Comparison of ENCODE assay signal across 20 cellular contexts in the genomic region with DNA sequence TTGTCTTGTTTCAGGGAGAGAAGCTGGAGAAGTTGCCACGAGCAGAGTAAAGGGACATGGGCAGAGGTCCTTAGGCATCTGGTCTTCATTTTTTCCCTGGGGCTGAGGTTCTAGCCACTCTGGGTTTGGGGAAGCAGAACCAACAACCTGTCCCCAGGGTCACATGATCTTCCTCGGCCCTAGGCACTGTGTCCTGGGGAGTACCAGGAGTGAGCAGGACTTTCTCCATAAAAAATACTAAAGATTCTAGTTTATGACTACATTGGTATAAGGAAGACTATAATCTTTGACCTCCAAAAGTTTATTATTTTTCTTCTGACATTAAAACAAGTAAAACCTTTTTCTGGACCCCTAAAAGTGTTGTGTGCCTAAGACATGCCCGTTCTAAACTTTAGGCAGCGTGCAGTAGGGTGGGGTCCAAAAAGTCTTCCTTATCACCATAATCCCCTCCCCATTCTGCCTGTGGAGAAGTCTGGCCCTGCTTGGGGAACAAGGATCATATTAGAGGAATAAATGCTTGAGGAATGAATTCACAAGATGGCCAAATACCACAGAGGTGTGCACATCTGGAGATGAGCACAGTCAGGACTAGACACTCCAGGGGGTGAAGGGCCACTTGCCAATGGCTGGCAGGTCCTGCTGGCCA. TPM values are rescaled to one million over a fixed set of nuclear protein-coding genes. Genes with fewer than 3 reads are reported as not detected.
DNase-seq lines count a peak whose midpoint lies in the region; ATAC-seq, FAIRE-seq and TF ChIP-seq lines count a peak whose summit lies in the region.
"Had no signal": no experiment of that assay in that cellular context is flagged by ENCODE, and none has a peak within 500 bp of the region (broad histone marks: within the 10 kb centered on the region; RNA-seq: fewer than 3 reads in every experiment).

No MANE protein-coding gene starts in this region.

- ATAC-seq in HCT116: peak; percentile 47; the same call in 1 of the 2 replicates
- ATAC-seq in pancreas: no peak
- ATAC-seq: activated T-cell treated with anti-CD3 and anti-CD28 coated beads, Interleukin-2, amount 50 U/mL, for 4 hours; upper lobe of right lung had no signal

- H3K4me3 Mint-ChIP-seq in endodermal cell: no peak overlapping the region
- H3K4me3 Mint-ChIP-seq in mesothelial cell of epicardium: no peak overlapping the region
- H3K4me3 Mint-ChIP-seq: activated naive CD4-positive, alpha-beta T cell treated with anti-CD3 and anti-CD28 coated beads for 36 hours; activated T-cell treated with anti-CD3 and anti-CD28 coated beads, Interleukin-2, amount 50 U/mL, for 4 hours had no signal

- no peaks in the 10 kb centered on the region for H3K79me2 ChIP-seq in HCT116 (ENCODE audit: insufficient read depth, low read length)

- no peak for TF ChIP-seq RAD21 in HCT116 (IDR thresholded peaks at IDR 0.05; ENCODE audit: low read depth)

- no peak for DNase-seq in HCT116 (ENCODE audit: low read depth, low spot score)
- no peak for DNase-seq in RWPE1 (ENCODE audit: low spot score)
- DNase-seq in endodermal cell: peak; percentile 16
- no peak for DNase-seq in mesothelial cell of epicardium (ENCODE audit: low spot score in 2 of 2, unreplicated experiment in 2 of 2)
- DNase-seq in pancreas: no peak
- no peak for DNase-seq in T-helper 9 cell
- no peak for DNase-seq in NCI-H1436 (lab: John Stamatoyannopoulos, UW)
- DNase-seq: activated CD4-positive, CD25-positive, alpha-beta regulatory T cell treated with anti-CD3 and anti-CD28 coated beads, Interleukin-2, amount 50 U/mL, for 72 hours; activated CD8-positive, alpha-beta memory T cell treated with anti-CD3 and anti-CD28 coated beads for 24 hours; activated naive CD4-positive, alpha-beta T cell treated with anti-CD3 and anti-CD28 coated beads for 36 hours; activated T-cell treated with anti-CD3 and anti-CD28 coated beads, Interleukin-2, amount 50 U/mL, for 4 hours; amygdala; DND-41; effector CD8-positive, alpha-beta T cell; MM.1S; NCI-H774; upper lobe of right lung had no signal

- peaks cover 14% of the 10 kb centered on the region for H3K4me1 Mint-ChIP-seq in endodermal cell
- H3K4me1 Mint-ChIP-seq in mesothelial cell of epicardium: peaks cover 22% of the 10 kb centered on the region

- H3K9me3 Mint-ChIP-seq in endodermal cell (no peaks in the 10 kb centered on the region), mesothelial cell of epicardium (no peaks in the 10 kb centered on the region)
- H3K9me3 Mint-ChIP-seq: activated naive CD4-positive, alpha-beta T cell treated with anti-CD3 and anti-CD28 coated beads for 36 hours; activated T-cell treated with anti-CD3 and anti-CD28 coated beads, Interleukin-2, amount 50 U/mL, for 4 hours had no signal

- H3K27ac Mint-ChIP-seq in endodermal cell (no peak overlapping the region), mesothelial cell of epicardium (peak overlapping the region; percentile 28)
- H3K27ac Mint-ChIP-seq: activated naive CD4-positive, alpha-beta T cell treated with anti-CD3 and anti-CD28 coated beads for 36 hours had no signal

- POLR2A ChIA-PET in HCT116 (lab: Charles Lee) (no interaction called here), RWPE1 (lab: Yijun Ruan, JAX; ENCODE audit: low non-redundant PET) (no interaction called here)

- no peak overlapping the region for H2AFZ ChIP-seq in HCT116 (ENCODE audit: low read depth, low read length, poor library complexity, severe bottlenecking)

- H3K27ac ChIP-seq in HCT116 (ENCODE audit: low read depth, low read length) (no peak overlapping the region), RWPE1 (peak overlapping the region; percentile 82), endodermal cell (ENCODE audit: low read depth, low read length) (peak overlapping the region; percentile 60), pancreas (no peak overlapping the region)
- H3K27ac ChIP-seq: SJSA1, upper lobe of right lung had no signal

- no peak for TF ChIP-seq POLR2A in HCT116 (IDR thresholded peaks at IDR 0.05; ENCODE audit: borderline replicate concordance, extremely low read depth, insufficient read depth, insufficient read length)

- no peaks in the 10 kb centered on the region for H3K9me3 ChIP-seq in HCT116 (ENCODE audit: control insufficient read depth in 1 of 2, insufficient read depth in 1 of 2, low read depth in 1 of 2, low read length in 2 of 2)
- no peaks in the 10 kb centered on the region for H3K9me3 ChIP-seq in endodermal cell (ENCODE audit: control insufficient read depth, low read length)
- H3K9me3 ChIP-seq in pancreas: no peaks in the 10 kb centered on the region
- H3K9me3 ChIP-seq: heart right ventricle, SJSA1, upper lobe of right lung had no signal

- no TSS peak for BruUV-seq in HCT116 (replicated peaks; lab: Mats Ljungman, UMichigan)

- RAD21 ChIA-PET in HCT116 (lab: Charles Lee; ENCODE audit: low non-redundant PET in 1 of 2, low total read pairs in 2 of 2, uncharacterized antibody in 2 of 2, unreplicated experiment in 2 of 2): no interaction called here

- intact Hi-C loops in HCT116 (cut with micrococcal nuclease) (no loop called here), pancreas (cut with DNase I) (no loop called here)

- H3K9ac ChIP-seq in HCT116 (ENCODE audit: low read length) (no peak overlapping the region), endodermal cell (ENCODE audit: extremely low read depth, low read length, poor library complexity, severe bottlenecking) (no peak overlapping the region)

- no peaks in the 10 kb centered on the region for H3K36me3 Mint-ChIP-seq in endodermal cell (ENCODE audit: low read depth)
- H3K36me3 Mint-ChIP-seq in mesothelial cell of epicardium: no peaks in the 10 kb centered on the region

- no peak overlapping the region for H3K4me2 ChIP-seq in HCT116 (ENCODE audit: low read length)

- WGBS in endodermal cell (ENCODE audit: insufficient coverage in 1 of 2, insufficient read length in 1 of 2), 2 experiments: 93 to 100% methylated on average over 2 to 4 of the region's 4 CpGs
- WGBS in pancreas, 2 donors: 77 to 84% methylated on average over 4 of the region's 4 CpGs

- peaks cover 6 to 9% of the 10 kb centered on the region in 2 experiments; a peak in 3 of 4 replicates for H3K4me1 ChIP-seq in HCT116 (ENCODE audit: control insufficient read depth in 1 of 2, insufficient read depth in 2 of 2, low read length in 2 of 2)
- peaks cover 5% of the 10 kb centered on the region for H3K4me1 ChIP-seq in endodermal cell (ENCODE audit: control insufficient read depth, insufficient read depth, low read length)
- no peaks in the 10 kb centered on the region for H3K4me1 ChIP-seq in pancreas
- H3K4me1 ChIP-seq: heart right ventricle, upper lobe of right lung had no signal

- no peaks in the 10 kb centered on the region for H4K20me1 ChIP-seq in HCT116 (ENCODE audit: insufficient read depth)

- H3K27me3 ChIP-seq in HCT116 (ENCODE audit: insufficient read depth, low read length): no peaks in the 10 kb centered on the region; the same call in 1 of the 2 replicates
- H3K27me3 ChIP-seq in endodermal cell (ENCODE audit: control insufficient read depth, insufficient read depth, low read length, poor library complexity, severe bottlenecking): no peaks in the 10 kb centered on the region
- no peaks in the 10 kb centered on the region for H3K27me3 ChIP-seq in pancreas
- H3K27me3 ChIP-seq: SJSA1, upper lobe of right lung had no signal

- CTCF ChIA-PET in HCT116 (lab: Charles Lee): no interaction called here
- CTCF ChIA-PET in RWPE1 (lab: Yijun Ruan, JAX): no interaction called here

- H3K9me2 ChIP-seq in HCT116 (ENCODE audit: insufficient read depth): no peaks in the 10 kb centered on the region

- no peaks in the 10 kb centered on the region for H3K27me3 Mint-ChIP-seq in endodermal cell (ENCODE audit: insufficient read depth)
- H3K27me3 Mint-ChIP-seq in mesothelial cell of epicardium (ENCODE audit: low read depth): no peaks in the 10 kb centered on the region

- TF ChIP-seq CTCF in HCT116 (IDR thresholded peaks at IDR 0.05 in 2 of 3, conservative IDR thresholded peaks at IDR 0.05 in 1 of 3; ENCODE audit: borderline replicate concordance in 1 of 3, insufficient read depth in 1 of 3, low read depth in 2 of 3, low read length in 2 of 3) (no peak), RWPE1 (conservative IDR thresholded peaks at IDR 0.05; ENCODE audit: low read depth) (no peak), endodermal cell (conservative IDR thresholded peaks at IDR 0.05) (no peak), mesothelial cell of epicardium (IDR thresholded peaks at IDR 0.05; ENCODE audit: unreplicated experiment) (no peak), pancreas (IDR thresholded peaks at IDR 0.05) (no peak)

- FAIRE-seq in pancreas (lab: Jason Lieb, UNC): no peak
- FAIRE-seq: HepG2 had no signal

- H3K4me3 ChIP-seq in HCT116 (replicated peaks in 1 of 2; ENCODE audit: low read depth in 1 of 2, low read length in 2 of 2) (no peak overlapping the region), endodermal cell (ENCODE audit: low read length) (no peak overlapping the region), pancreas (no peak overlapping the region)
- H3K4me3 ChIP-seq: heart right ventricle, SJSA1, upper lobe of right lung had no signal

- H3K36me3 ChIP-seq in HCT116 (ENCODE audit: control insufficient read depth in 1 of 2, insufficient read depth in 2 of 2, low read length in 2 of 2) (no peaks in the 10 kb centered on the region), endodermal cell (ENCODE audit: control insufficient read depth, insufficient read depth, low read length) (no peaks in the 10 kb centered on the region), pancreas (no peaks in the 10 kb centered on the region)
- H3K36me3 ChIP-seq: heart right ventricle, SJSA1, upper lobe of right lung had no signal

TF ChIP-seq in HCT116, 20 proteins besides CTCF, POLR2A, EP300 and RAD21 (continues in another document):
- TF ChIP-seq, protein P1, sequence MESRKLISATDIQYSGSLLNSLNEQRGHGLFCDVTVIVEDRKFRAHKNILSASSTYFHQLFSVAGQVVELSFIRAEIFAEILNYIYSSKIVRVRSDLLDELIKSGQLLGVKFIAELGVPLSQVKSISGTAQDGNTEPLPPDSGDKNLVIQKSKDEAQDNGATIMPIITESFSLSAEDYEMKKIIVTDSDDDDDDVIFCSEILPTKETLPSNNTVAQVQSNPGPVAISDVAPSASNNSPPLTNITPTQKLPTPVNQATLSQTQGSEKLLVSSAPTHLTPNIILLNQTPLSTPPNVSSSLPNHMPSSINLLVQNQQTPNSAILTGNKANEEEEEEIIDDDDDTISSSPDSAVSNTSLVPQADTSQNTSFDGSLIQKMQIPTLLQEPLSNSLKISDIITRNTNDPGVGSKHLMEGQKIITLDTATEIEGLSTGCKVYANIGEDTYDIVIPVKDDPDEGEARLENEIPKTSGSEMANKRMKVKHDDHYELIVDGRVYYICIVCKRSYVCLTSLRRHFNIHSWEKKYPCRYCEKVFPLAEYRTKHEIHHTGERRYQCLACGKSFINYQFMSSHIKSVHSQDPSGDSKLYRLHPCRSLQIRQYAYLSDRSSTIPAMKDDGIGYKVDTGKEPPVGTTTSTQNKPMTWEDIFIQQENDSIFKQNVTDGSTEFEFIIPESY (IDR thresholded peaks at IDR 0.05; ENCODE audit: extremely low read depth, insufficient replicate concordance, low read length): no peak

RNA-seq across cellular contexts. Expression of gene IGSF3, which starts 19.3 kb away (rescaled TPM):
- total RNA-seq in HCT116 (2021; ENCODE audit: unreplicated experiment): 18.6 TPM
- 14.1 and 15.5 TPM in 2 replicates for polyA plus RNA-seq in HCT116 (2012)
- 10 to 100 TPM; 35.0 to 36.7 TPM for total RNA-seq in endodermal cell
- 37.0 TPM for polyA plus RNA-seq in endodermal cell (2013, experiment 1 of 2)
- 39.5 TPM for polyA plus RNA-seq in endodermal cell (2013, experiment 2 of 2)
- 59.2 to 60.1 TPM (median 59.4 TPM) in 3 replicates for total RNA-seq in mesothelial cell of epicardium
- 10 to 100 TPM in 1 of 6 donors, 1 to 10 TPM in 5; 2.5 to 10.5 (median 2.8) TPM for total RNA-seq in pancreas
- polyA plus RNA-seq in pancreas: 1 to 10 TPM; 1.8 to 2.0 TPM

Comparison
In these comparisons a context has a peak if more than half of its experiments do, and no peak if none do; other contexts are left out.
1. H3K27ac ChIP-seq: peak in RWPE1 (single experiment) and endodermal cell (single experiment); none in HCT116 (single experiment) and pancreas (0 of 4).